Comparison of ENCODE assay signal across 11 cellular contexts in the genomic region with DNA sequence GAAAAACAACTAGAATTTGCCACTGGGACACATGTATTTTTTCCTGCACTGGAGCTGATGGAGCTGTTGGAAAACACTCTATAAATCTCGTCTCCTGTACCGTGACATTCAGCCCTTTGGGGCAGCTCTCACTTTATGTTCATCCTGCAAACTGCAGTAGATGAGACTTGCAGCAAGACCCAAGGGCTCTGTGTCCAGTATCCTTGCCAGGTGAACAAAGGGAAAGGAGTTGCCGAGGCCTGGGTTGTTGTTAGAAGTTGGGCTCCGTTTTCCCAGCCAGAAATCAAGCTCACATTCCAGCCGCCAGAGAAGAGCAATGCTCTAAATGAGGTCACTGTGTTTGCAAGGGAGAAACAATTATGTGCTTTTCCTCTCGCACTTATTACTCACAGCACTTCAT.
DNase-seq lines count a peak whose midpoint lies in the region; ATAC-seq and TF ChIP-seq lines count a peak whose summit lies in the region.
"Had no signal": no experiment of that assay in that cellular context is flagged by ENCODE, and none has a peak within 500 bp of the region (broad histone marks: within the 10 kb centered on the region; RNA-seq: fewer than 3 reads in every experiment).

No MANE protein-coding gene starts in this region.

- peak overlapping the region in 1 of 2 donors; percentile 26 for H3K27ac ChIP-seq in ascending aorta

- ATAC-seq in left cardiac atrium: peak; percentile 82 to 88

- no peak overlapping the region for H3K4me3 ChIP-seq in ascending aorta

- no peaks in the 10 kb centered on the region for H3K9me3 ChIP-seq in ascending aorta

- peak in 2 of 3 experiments; percentile 13 to 60 for TF ChIP-seq CTCF in ascending aorta (IDR thresholded peaks at IDR 0.05)

- DNase-seq in G401 (ENCODE audit: low spot score): peak; percentile 4
- no peak for DNase-seq in ascending aorta (ENCODE audit: low spot score in 2 of 2)
- no peak for DNase-seq in left cardiac atrium
- peak; percentile 36 for DNase-seq in renal cortical epithelial cell (ENCODE audit: low read depth)
- DNase-seq in NK-92 treated with Interleukin-12 subunit alpha and Interleukin-12 subunit beta, amount 100 ng/mL, for 24 hours (lab: John Stamatoyannopoulos, UW): no peak
- no peak for DNase-seq in stimulated activated naive CD4-positive, alpha-beta T cell (lab: John Stamatoyannopoulos, UW)
- no peak for DNase-seq in NCI-H2029 treated with DMSO at 0.1 percent for 48 hours (lab: John Stamatoyannopoulos, UW)
- no peak for DNase-seq in NCI-H345 treated with DMSO at 0.1 percent for 48 hours (lab: John Stamatoyannopoulos, UW; ENCODE audit: unreplicated experiment)
- DNase-seq: activated CD4-positive, alpha-beta memory T cell treated with anti-CD3 and anti-CD28 coated beads for 36 hours; DND-41; immature natural killer cell had no signal

- H3K4me1 ChIP-seq in ascending aorta: peaks cover 0 to 4% of the 10 kb centered on the region in 2 donors

- in situ Hi-C loops in G401 (cut with HindIII; ENCODE audit: low sequenced_read_pairs): no loop called here

- no peaks in the 10 kb centered on the region for H3K36me3 ChIP-seq in ascending aorta

- intact Hi-C loops in ascending aorta (cut with DNase I) (no loop called here), left cardiac atrium (cut with DNase I) (no loop called here)

- no peaks in the 10 kb centered on the region for H3K27me3 ChIP-seq in ascending aorta

Comparison
In these comparisons a context has a peak if more than half of its experiments do, and no peak if none do; other contexts are left out.
1. DNase-seq: peak in G401 (single experiment) and renal cortical epithelial cell (single experiment); none in ascending aorta (0 of 2), left cardiac atrium (single experiment), NK-92 treated with Interleukin-12 subunit alpha and Interleukin-12 subunit beta, amount 100 ng/mL, for 24 hours (single experiment), stimulated activated naive CD4-positive, alpha-beta T cell (0 of 6), NCI-H2029 treated with DMSO at 0.1 percent for 48 hours (single experiment) and NCI-H345 treated with DMSO at 0.1 percent for 48 hours (single experiment).